22 cellular contexts compared by ENCODE assay signal in genomic region chr9:108617661-108618060, GRCh38.
"Had no signal": no experiment of that assay in that cellular context is flagged by ENCODE, and none has a peak within 500 bp of the region (broad histone marks: within the 10 kb centered on the region; RNA-seq: fewer than 3 reads in every experiment).

No MANE protein-coding gene starts in this region.

- H3K9ac ChIP-seq: parathyroid adenoma had no signal

- H3K9me3 ChIP-seq: esophagus muscularis mucosa, left lung, lower lobe of right lung, prostate gland, right lobe of liver, stomach, thoracic aorta, transverse colon had no signal

- H3K4me1 ChIP-seq: esophagus muscularis mucosa, lower lobe of right lung, parathyroid adenoma, prostate gland, right lobe of liver, stomach, transverse colon had no signal

- H3K27ac ChIP-seq: dorsolateral prefrontal cortex, esophagus muscularis mucosa, left lung, lower lobe of right lung, parathyroid adenoma, prostate gland, right lobe of liver, stomach, thoracic aorta, transverse colon had no signal

- H3K27me3 Mint-ChIP-seq: central memory CD8-positive, alpha-beta T cell; stimulated activated naive B cell treated with anti-CD40 and anti-IgM and Interleukin-4, amounts not matched to agents 10 μg/mL and 1 μg/mL and 100 μg/mL, for 72 hours had no signal

- ATAC-seq: left lung; lower lobe of right lung; right lobe of liver; stimulated activated naive B cell treated with anti-CD40 and anti-IgM and Interleukin-4, amounts not matched to agents 10 μg/mL and 1 μg/mL and 100 μg/mL, for 72 hours had no signal

- H3K27ac Mint-ChIP-seq: naive B cell; nephron; stimulated activated naive B cell treated with anti-CD40 and anti-IgM and Interleukin-4, amounts not matched to agents 10 μg/mL and 1 μg/mL and 100 μg/mL, for 72 hours had no signal

- H2AFZ ChIP-seq: parathyroid adenoma had no signal

- DNase-seq: cortex of kidney; dorsolateral prefrontal cortex; effector CD8-positive, alpha-beta T cell; left lung; lower lobe of right lung; mesendoderm; naive B cell; occipital lobe; retina; right lobe of liver; stimulated activated CD4-positive, alpha-beta T cell treated with anti-CD3 and anti-CD28 coated beads, Interleukin-2, amount 100 ng/mL, for 24 hours; stimulated activated CD4-positive, alpha-beta T cell treated with anti-CD3 and anti-CD28 coated beads, Interleukin-4, amount 100 ng/mL, for 4 hours; stimulated activated naive B cell treated with anti-CD40 and anti-IgM and Interleukin-4, amounts not matched to agents 10 μg/mL and 1 μg/mL and 100 μg/mL, for 72 hours; stomach; substantia nigra; transverse colon had no signal

- H3K36me3 Mint-ChIP-seq: naive B cell; stimulated activated naive B cell treated with anti-CD40 and anti-IgM and Interleukin-4, amounts not matched to agents 10 μg/mL and 1 μg/mL and 100 μg/mL, for 72 hours had no signal

- H3K4me3 ChIP-seq: dorsolateral prefrontal cortex, esophagus muscularis mucosa, left lung, lower lobe of right lung, prostate gland, right lobe of liver, stomach, thoracic aorta, transverse colon had no signal

- H3K9me3 Mint-ChIP-seq: nephron; stimulated activated naive B cell treated with anti-CD40 and anti-IgM and Interleukin-4, amounts not matched to agents 10 μg/mL and 1 μg/mL and 100 μg/mL, for 72 hours had no signal

- H3K27me3 ChIP-seq: esophagus muscularis mucosa, left lung, right lobe of liver, stomach, transverse colon had no signal

- H3K4me1 Mint-ChIP-seq: central memory CD8-positive, alpha-beta T cell; nephron; stimulated activated naive B cell treated with anti-CD40 and anti-IgM and Interleukin-4, amounts not matched to agents 10 μg/mL and 1 μg/mL and 100 μg/mL, for 72 hours had no signal

- H3K36me3 ChIP-seq: esophagus muscularis mucosa, left lung, lower lobe of right lung, prostate gland, right lobe of liver, stomach, thoracic aorta, transverse colon had no signal

- H3K4me3 Mint-ChIP-seq: central memory CD8-positive, alpha-beta T cell; naive B cell; nephron; stimulated activated naive B cell treated with anti-CD40 and anti-IgM and Interleukin-4, amounts not matched to agents 10 μg/mL and 1 μg/mL and 100 μg/mL, for 72 hours had no signal
